13 cellular contexts compared by ENCODE assay signal in genomic region chr5:17426104-17426739, GRCh38.
DNase-seq lines count a peak whose midpoint lies in the region; ATAC-seq and TF ChIP-seq lines count a peak whose summit lies in the region.
"Had no signal": no experiment of that assay in that cellular context is flagged by ENCODE, and none has a peak within 500 bp of the region (broad histone marks: within the 10 kb centered on the region; RNA-seq: fewer than 3 reads in every experiment).

No MANE protein-coding gene starts in this region.

- peaks cover 7% of the 10 kb centered on the region for H3K9me3 Mint-ChIP-seq in activated CD4-positive, alpha-beta T cell treated with anti-CD3 and anti-CD28 coated beads for 36 hours (ENCODE audit: low read depth)
- no peaks in the 10 kb centered on the region for H3K9me3 Mint-ChIP-seq in CD8-positive, alpha-beta T cell

- no peaks in the 10 kb centered on the region for H3K4me1 ChIP-seq in CD8-positive, alpha-beta T cell (ENCODE audit: insufficient read depth, low read length)

- H3K4me3 Mint-ChIP-seq in activated CD4-positive, alpha-beta T cell treated with anti-CD3 and anti-CD28 coated beads for 36 hours: no peak overlapping the region
- H3K4me3 Mint-ChIP-seq in CD8-positive, alpha-beta T cell: no peak overlapping the region
- H3K4me3 Mint-ChIP-seq: CD8-positive, alpha-beta memory T cell had no signal

- ATAC-seq in GM18511 (IDR thresholded peaks at IDR 0.05; ENCODE audit: unreplicated experiment) (peak; percentile 74), GM21381 (IDR thresholded peaks at IDR 0.05; ENCODE audit: unreplicated experiment) (peak; percentile 84), HG03066 (IDR thresholded peaks at IDR 0.05; ENCODE audit: low read depth, unreplicated experiment) (peak; percentile 81)
- ATAC-seq in activated CD4-positive, alpha-beta T cell treated with anti-CD3 and anti-CD28 coated beads for 36 hours: no peak
- no peak for ATAC-seq in CD8-positive, alpha-beta T cell
- ATAC-seq: stimulated activated naive CD8-positive, alpha-beta T cell treated with anti-CD3 and anti-CD28 coated beads, Interleukin-15, Interleukin-2, amounts not matched to agents 100 U/mL and 50 U/mL, for 24 hours had no signal

- POLR2A ChIA-PET in activated CD4-positive, alpha-beta T cell treated with anti-CD3 and anti-CD28 coated beads for 36 hours (lab: Charles Lee): no interaction called here
- POLR2A ChIA-PET in CD8-positive, alpha-beta T cell (lab: Charles Lee): no interaction called here

- no peaks in the 10 kb centered on the region for H3K36me3 ChIP-seq in CD8-positive, alpha-beta T cell (ENCODE audit: insufficient read depth, low read length)

- TF ChIP-seq CTCF in CD8-positive, alpha-beta T cell (IDR thresholded peaks at IDR 0.05): no peak

- H3K36me3 Mint-ChIP-seq in activated CD4-positive, alpha-beta T cell treated with anti-CD3 and anti-CD28 coated beads for 36 hours (ENCODE audit: low read depth): no peaks in the 10 kb centered on the region
- H3K36me3 Mint-ChIP-seq in CD8-positive, alpha-beta T cell: no peaks in the 10 kb centered on the region
- H3K36me3 Mint-ChIP-seq: CD8-positive, alpha-beta memory T cell had no signal

- CTCF ChIA-PET in activated CD4-positive, alpha-beta T cell treated with anti-CD3 and anti-CD28 coated beads for 36 hours (lab: Charles Lee): interaction anchor here (0.6 kb wide), 1 partner anchor 19 kb away, joined by 3 read pairs; no protein-coding TSS in a partner anchor
- CTCF ChIA-PET in CD8-positive, alpha-beta T cell (lab: Charles Lee): no interaction called here

- no peaks in the 10 kb centered on the region for H3K27me3 ChIP-seq in CD8-positive, alpha-beta T cell (ENCODE audit: insufficient read depth, low read length)

- no peaks in the 10 kb centered on the region for H3K4me1 Mint-ChIP-seq in activated CD4-positive, alpha-beta T cell treated with anti-CD3 and anti-CD28 coated beads for 36 hours
- no peaks in the 10 kb centered on the region for H3K4me1 Mint-ChIP-seq in CD8-positive, alpha-beta T cell (ENCODE audit: low read depth)
- H3K4me1 Mint-ChIP-seq: CD8-positive, alpha-beta memory T cell had no signal

- intact Hi-C loops in activated CD4-positive, alpha-beta T cell treated with anti-CD3 and anti-CD28 coated beads for 36 hours (cut with DNase I, micrococcal nuclease): no loop called here
- intact Hi-C loops in CD8-positive, alpha-beta T cell (cut with DNase I, micrococcal nuclease): no loop called here

- DNase-seq in NCI-H748 (lab: John Stamatoyannopoulos, UW; ENCODE audit: unreplicated experiment) (peak; percentile 85), COLO668 (lab: John Stamatoyannopoulos, UW; ENCODE audit: unreplicated experiment) (no peak), glomerular visceral epithelial cell (ENCODE audit: extremely low spot score) (no peak)
- DNase-seq in activated CD4-positive, alpha-beta T cell treated with anti-CD3 and anti-CD28 coated beads for 36 hours: no peak
- DNase-seq in CD8-positive, alpha-beta T cell: no peak
- DNase-seq: aorta; CD8-positive, alpha-beta memory T cell; NCI-H446; stimulated activated naive CD8-positive, alpha-beta T cell treated with anti-CD3 and anti-CD28 coated beads, Interleukin-15, Interleukin-2, amounts not matched to agents 100 U/mL and 50 U/mL, for 24 hours had no signal

- H3K27ac ChIP-seq in CD8-positive, alpha-beta T cell (ENCODE audit: low read depth, low read length): no peak overlapping the region
- H3K27ac ChIP-seq: epithelial cell of prostate had no signal

- no peaks in the 10 kb centered on the region for H3K9me3 ChIP-seq in CD8-positive, alpha-beta T cell (ENCODE audit: low read length)

- no peaks in the 10 kb centered on the region for H3K27me3 Mint-ChIP-seq in activated CD4-positive, alpha-beta T cell treated with anti-CD3 and anti-CD28 coated beads for 36 hours
- no peaks in the 10 kb centered on the region for H3K27me3 Mint-ChIP-seq in CD8-positive, alpha-beta T cell (ENCODE audit: low read depth)
- H3K27me3 Mint-ChIP-seq: CD8-positive, alpha-beta memory T cell had no signal

- H3K27ac Mint-ChIP-seq in activated CD4-positive, alpha-beta T cell treated with anti-CD3 and anti-CD28 coated beads for 36 hours: no peak overlapping the region
- no peak overlapping the region for H3K27ac Mint-ChIP-seq in CD8-positive, alpha-beta T cell
- H3K27ac Mint-ChIP-seq: CD8-positive, alpha-beta memory T cell had no signal

- no peak overlapping the region for H3K4me3 ChIP-seq in CD8-positive, alpha-beta T cell (ENCODE audit: low read depth, low read length)

Comparison
In these comparisons a context has a peak if more than half of its experiments do, and no peak if none do; other contexts are left out.
1. ATAC-seq: peak in GM18511 (single experiment), GM21381 (single experiment) and HG03066 (single experiment); none in activated CD4-positive, alpha-beta T cell treated with anti-CD3 and anti-CD28 coated beads for 36 hours (single experiment) and CD8-positive, alpha-beta T cell (single experiment).